Comparison of ENCODE assay signal across 21 cellular contexts in genomic region chr12:49588761-49589516, GRCh38. TPM values are rescaled to one million over a fixed set of nuclear protein-coding genes. Genes with fewer than 3 reads are reported as not detected.
DNase-seq lines count a peak whose midpoint lies in the region; ATAC-seq and TF ChIP-seq lines count a peak whose summit lies in the region.
"Had no signal": no experiment of that assay in that cellular context is flagged by ENCODE, and none has a peak within 500 bp of the region (broad histone marks: within the 10 kb centered on the region; RNA-seq: fewer than 3 reads in every experiment).

No MANE protein-coding gene starts in this region.

- peaks cover 5 to 21% (median 19%) of the 10 kb centered on the region in 3 donors for H3K36me3 Mint-ChIP-seq in naive thymus-derived CD8-positive, alpha-beta T cell

- H3K4me3 ChIP-seq in SJCRH30, result no peak overlapping the region
- no peak overlapping the region for H3K4me3 ChIP-seq in left ventricle myocardium inferior
- H3K4me3 ChIP-seq: lower lobe of right lung, spleen had no signal

- H3K9me3 Mint-ChIP-seq in naive thymus-derived CD8-positive, alpha-beta T cell, result peaks cover 0 to 8% (median 3%) of the 10 kb centered on the region in 9 donors
- H3K9me3 Mint-ChIP-seq: natural killer cell treated with Interleukin-12 subunit alpha and Interleukin-12 subunit beta and Interleukin-15 and Interleukin-18, amount 100 ng/mL, for 72 hours had no signal

- intact Hi-C loops in left ventricle myocardium inferior (cut with micrococcal nuclease), result no loop called here

- no peak overlapping the region for H3K4me3 Mint-ChIP-seq in naive thymus-derived CD8-positive, alpha-beta T cell
- H3K4me3 Mint-ChIP-seq: B cell; natural killer cell treated with Interleukin-12 subunit alpha and Interleukin-12 subunit beta and Interleukin-15 and Interleukin-18, amount 100 ng/mL, for 72 hours had no signal

- no peaks in the 10 kb centered on the region for H3K27me3 Mint-ChIP-seq in naive thymus-derived CD8-positive, alpha-beta T cell
- H3K27me3 Mint-ChIP-seq: B cell; natural killer cell treated with Interleukin-12 subunit alpha and Interleukin-12 subunit beta and Interleukin-15 and Interleukin-18, amount 100 ng/mL, for 72 hours had no signal

- H3K4me1 ChIP-seq in SJCRH30 (peaks cover 7% of the 10 kb centered on the region), left ventricle myocardium inferior (peaks cover 25% of the 10 kb centered on the region)
- H3K4me1 ChIP-seq: lower lobe of right lung had no signal

- ATAC-seq in naive thymus-derived CD8-positive, alpha-beta T cell, result no peak
- ATAC-seq in GM21526 (IDR thresholded peaks at IDR 0.05; ENCODE audit: low FRiP score, unreplicated experiment), result no peak
- ATAC-seq: activated naive CD4-positive, alpha-beta T cell treated with anti-CD3 and anti-CD28 coated beads, Interleukin-2, amount 50 U/mL, for 72 hours; PC-3 had no signal

- H3K9me3 ChIP-seq in SJCRH30 (replicated peaks) (no peaks in the 10 kb centered on the region), left ventricle myocardium inferior (replicated peaks) (no peaks in the 10 kb centered on the region)
- H3K9me3 ChIP-seq: lower lobe of right lung had no signal

- H3K27me3 ChIP-seq in SJCRH30 (no peaks in the 10 kb centered on the region), left ventricle myocardium inferior (ENCODE audit: low read depth) (no peaks in the 10 kb centered on the region)
- H3K27me3 ChIP-seq: spleen had no signal

- H3K36me3 ChIP-seq in SJCRH30 (peaks cover 7% of the 10 kb centered on the region; the same call in 1 of the 2 replicates), left ventricle myocardium inferior (no peaks in the 10 kb centered on the region)

- H3K27ac ChIP-seq in SJCRH30 (no peak overlapping the region), left ventricle myocardium inferior (replicated peaks) (no peak overlapping the region)
- H3K27ac ChIP-seq: epithelial cell of prostate, lower lobe of right lung, spleen had no signal

- no peak for TF ChIP-seq CTCF in left ventricle myocardium inferior (IDR thresholded peaks at IDR 0.05; ENCODE audit: borderline replicate concordance)

- DNase-seq in CD1c-positive myeloid dendritic cell (ENCODE audit: extremely low spot score) (peak; percentile 16), Kasumi-1 (lab: John Stamatoyannopoulos, UW) (peak; percentile 10 to 37), SJCRH30 (peak; percentile 48 to 63), left ventricle myocardium inferior (peak; percentile 58), NOMO-1 treated with DMSO at 0.1 percent for 48 hours (lab: John Stamatoyannopoulos, UW; ENCODE audit: unreplicated experiment) (no peak), SK-N-DZ (ENCODE audit: low spot score) (no peak)
- no peak for DNase-seq in naive thymus-derived CD8-positive, alpha-beta T cell
- DNase-seq: activated CD4-positive, alpha-beta T cell treated with anti-CD3 and anti-CD28 coated beads, Interleukin-2, amount 50 U/mL, for 4 hours; activated T-cell treated with anti-CD3 and anti-CD28 coated beads, Interleukin-2, amount 50 U/mL, for 1 hour; cortex of kidney; KG1; lower lobe of right lung; NCI-H1417; NCI-H510A; PC-3; spleen had no signal

- H3K27ac Mint-ChIP-seq in naive thymus-derived CD8-positive, alpha-beta T cell, result no peak overlapping the region
- H3K27ac Mint-ChIP-seq: B cell; natural killer cell treated with Interleukin-12 subunit alpha and Interleukin-12 subunit beta and Interleukin-15 and Interleukin-18, amount 100 ng/mL, for 72 hours had no signal

- POLR2A ChIA-PET in naive thymus-derived CD8-positive, alpha-beta T cell (lab: Charles Lee), result interaction anchor here (0.5 to 1.0 kb wide), 2 partner anchors 23 to 304 kb away, joined by 3 to 4 read pairs; no protein-coding TSS in a partner anchor

- peaks cover 0 to 3% (median under 1%) of the 10 kb centered on the region in 4 donors for H3K4me1 Mint-ChIP-seq in naive thymus-derived CD8-positive, alpha-beta T cell
- H3K4me1 Mint-ChIP-seq: B cell had no signal

RNA-seq across cellular contexts. Expression of gene FAM186B, which starts 16.5 kb away (rescaled TPM):
- 0.10 and 0.18 TPM in 2 replicates for total RNA-seq in SJCRH30 (2014; rRNA removed; shearing (Covaris generic))
- 0.33 TPM for total RNA-seq in left ventricle myocardium inferior
- total RNA-seq in naive thymus-derived CD8-positive, alpha-beta T cell, result under 1 TPM; 0.31 to 0.33 TPM
- polyA plus RNA-seq in naive thymus-derived CD8-positive, alpha-beta T cell, result under 1 TPM in 1 of 3 donors, not detected in 2; 0.14 TPM
- 0.10 and 0.48 TPM in 2 replicates for polyA plus RNA-seq in SK-N-DZ (2014; cell fraction: cytosol; rRNA removed)
- polyA plus RNA-seq in SK-N-DZ (2014; cell fraction: nucleus; rRNA removed), result 0.25 TPM in 1 of 2 replicates, not detected in the other

RNA-seq across cellular contexts. Expression of gene MCRS1, which starts 21.0 kb away (rescaled TPM):
- total RNA-seq in SJCRH30 (2014; rRNA removed; shearing (Covaris generic)), result 55.9 and 57.0 TPM in 2 replicates
- 97.9 TPM for total RNA-seq in left ventricle myocardium inferior
- total RNA-seq in naive thymus-derived CD8-positive, alpha-beta T cell, result 10 to 100 TPM; 94.4 to 99.7 TPM
- 10 to 100 TPM; 52.2 to 58.0 (median 56.0) TPM for polyA plus RNA-seq in naive thymus-derived CD8-positive, alpha-beta T cell
- 128 and 140 TPM in 2 replicates for polyA plus RNA-seq in SK-N-DZ (2014; cell fraction: cytosol; rRNA removed)
- 202 and 227 TPM in 2 replicates for polyA plus RNA-seq in SK-N-DZ (2014; cell fraction: nucleus; rRNA removed)

RNA-seq across cellular contexts. Expression of gene PRPF40B, which starts 34.4 kb away (rescaled TPM):
- 4.4 and 4.9 TPM in 2 replicates for total RNA-seq in SJCRH30 (2014; rRNA removed; shearing (Covaris generic))
- 22.0 TPM for total RNA-seq in left ventricle myocardium inferior
- total RNA-seq in naive thymus-derived CD8-positive, alpha-beta T cell, result 10 to 100 TPM; 13.6 to 16.7 TPM
- polyA plus RNA-seq in naive thymus-derived CD8-positive, alpha-beta T cell, result 1 to 10 TPM; 1.5 to 4.0 (median 2.3) TPM
- 11.2 and 12.7 TPM in 2 replicates for polyA plus RNA-seq in SK-N-DZ (2014; cell fraction: cytosol; rRNA removed)
- polyA plus RNA-seq in SK-N-DZ (2014; cell fraction: nucleus; rRNA removed), result 60.3 and 78.8 TPM in 2 replicates

RNA-seq across cellular contexts. Expression of gene KCNH3, which starts 50.1 kb away (rescaled TPM):
- 0.03 and 0.12 TPM in 2 replicates for total RNA-seq in SJCRH30 (2014; rRNA removed; shearing (Covaris generic))
- total RNA-seq in left ventricle myocardium inferior, result 0.41 TPM
- total RNA-seq in naive thymus-derived CD8-positive, alpha-beta T cell, result 1 to 10 TPM; 7.1 to 8.5 TPM
- 1 to 10 TPM; 2.4 to 5.7 (median 3.4) TPM for polyA plus RNA-seq in naive thymus-derived CD8-positive, alpha-beta T cell
- polyA plus RNA-seq in SK-N-DZ (2014; cell fraction: cytosol; rRNA removed), result 7.2 and 8.5 TPM in 2 replicates
- 15.3 and 21.5 TPM in 2 replicates for polyA plus RNA-seq in SK-N-DZ (2014; cell fraction: nucleus; rRNA removed)

Comparison
In these comparisons a context has a peak if more than half of its experiments do, and no peak if none do; other contexts are left out.
1. DNase-seq: peak in CD1c-positive myeloid dendritic cell (single experiment), Kasumi-1 (2 of 2), SJCRH30 (2 of 2) and left ventricle myocardium inferior (single experiment); none in naive thymus-derived CD8-positive, alpha-beta T cell (0 of 10), NOMO-1 treated with DMSO at 0.1 percent for 48 hours (single experiment) and SK-N-DZ (single experiment).